ENCODE assay signal across 8 cellular contexts in the genomic region with DNA sequence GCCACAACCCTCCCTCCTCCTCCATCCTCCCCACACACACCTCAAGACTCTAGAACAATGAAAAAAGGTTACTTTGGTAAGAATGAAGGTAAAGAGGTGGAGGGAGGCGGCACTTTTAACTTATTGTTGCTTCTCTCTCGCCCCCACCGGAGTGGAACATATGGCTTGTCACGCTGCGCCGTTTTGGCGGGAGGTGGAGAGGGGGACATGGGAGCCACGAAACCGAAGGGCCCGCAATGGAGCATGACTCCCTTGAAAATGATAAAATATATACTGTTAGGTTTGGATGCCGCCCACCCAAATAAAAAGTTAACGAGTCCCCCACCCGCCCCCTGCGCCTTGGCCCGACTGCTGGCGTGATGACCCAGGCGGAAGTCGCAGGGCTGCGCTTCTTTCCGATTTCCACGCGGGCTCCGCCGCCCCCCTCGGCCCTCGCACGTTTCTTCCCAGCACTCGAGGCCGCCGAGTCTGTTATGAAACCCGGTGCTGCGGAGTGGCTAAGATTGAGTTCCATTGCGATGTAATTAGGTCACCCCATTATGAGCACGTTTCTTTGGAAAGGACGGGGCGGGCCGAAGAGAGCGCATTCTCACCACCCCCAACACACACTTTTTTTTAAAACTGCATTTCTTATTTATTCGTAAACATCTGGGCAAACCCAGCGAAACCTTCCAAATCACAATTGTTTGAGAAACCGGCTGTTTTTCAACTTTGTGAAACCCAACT.
DNase-seq lines count a peak whose midpoint lies in the region; ATAC-seq and TF ChIP-seq lines count a peak whose summit lies in the region.

No MANE protein-coding gene starts in this region.

- no peak for TF ChIP-seq CTCF in astrocyte of the spinal cord (IDR thresholded peaks at IDR 0.05; ENCODE audit: low read depth, low read length)

- peak overlapping the region; percentile 94 to 100 (median 100) for H3K27ac ChIP-seq in skin epidermis

- peak; percentile 33 to 36 for DNase-seq in AML-193 (lab: John Stamatoyannopoulos, UW)
- peak; percentile 95 for DNase-seq in HCEC 1CT
- DNase-seq in T-helper 22 cell (ENCODE audit: low read depth): peak; percentile 70
- DNase-seq in astrocyte of the spinal cord (ENCODE audit: low read depth, low spot score): peak; percentile 91

- H3K4me3 ChIP-seq in astrocyte of the spinal cord (ENCODE audit: low read depth, low read length) (peak overlapping the region; percentile 96), iPS-11a (ENCODE audit: low read depth, low read length) (peak overlapping the region; percentile 98), skin epidermis (peak overlapping the region; percentile 62 to 90 (median 79))

- in situ Hi-C loops in astrocyte of the spinal cord (cut with HindIII; ENCODE audit: low sequenced_read_pairs): no loop called here

- ATAC-seq in HG03439 (IDR thresholded peaks at IDR 0.05; ENCODE audit: unreplicated experiment): no peak
- no peak for ATAC-seq in HG03025 (IDR thresholded peaks at IDR 0.05; ENCODE audit: low FRiP score, unreplicated experiment)

Comparison
In these comparisons a context has a peak if more than half of its experiments do, and no peak if none do; other contexts are left out.
1. DNase-seq: peak in every context shown above with its lines; median percentile 95 in HCEC 1CT; 91 in astrocyte of the spinal cord; 70 in T-helper 22 cell; 34 in AML-193.